Comparison of ENCODE assay signal across 22 cellular contexts in genomic region chr19:32181356-32181920, GRCh38.
"Had no signal": no experiment of that assay in that cellular context is flagged by ENCODE, and none has a peak within 500 bp of the region (broad histone marks: within the 10 kb centered on the region; RNA-seq: fewer than 3 reads in every experiment).

No MANE protein-coding gene starts in this region.

- H3K4me3 Mint-ChIP-seq: activated CD8-positive, alpha-beta memory T cell treated with anti-CD3 and anti-CD28 coated beads, Interleukin-2, amount 10 ng/mL, durations not matched to agents 7 days and 5 days; activated CD8-positive, alpha-beta T cell treated with anti-CD3 and anti-CD28 coated beads for 36 hours; activated naive CD4-positive, alpha-beta T cell treated with anti-CD3 and anti-CD28 coated beads, Interleukin-2, amount 10 ng/mL, durations not matched to agents 7 days and 5 days; nephron; stimulated activated naive B cell treated with anti-CD40 and anti-IgM and Interleukin-4, amounts not matched to agents 10 μg/mL and 1 μg/mL and 100 μg/mL, for 72 hours had no signal

- H3K27me3 ChIP-seq: hepatocyte, sigmoid colon, testis, upper lobe of left lung had no signal

- H3K4me1 Mint-ChIP-seq: activated CD8-positive, alpha-beta memory T cell treated with anti-CD3 and anti-CD28 coated beads, Interleukin-2, amount 10 ng/mL, durations not matched to agents 7 days and 5 days; activated naive CD4-positive, alpha-beta T cell treated with anti-CD3 and anti-CD28 coated beads, Interleukin-2, amount 10 ng/mL, durations not matched to agents 7 days and 5 days; nephron; stimulated activated naive B cell treated with anti-CD40 and anti-IgM and Interleukin-4, amounts not matched to agents 10 μg/mL and 1 μg/mL and 100 μg/mL, for 72 hours had no signal

- H3K4me1 ChIP-seq: sigmoid colon, testis, upper lobe of left lung had no signal

- H3K9me3 Mint-ChIP-seq: activated CD8-positive, alpha-beta T cell treated with anti-CD3 and anti-CD28 coated beads for 36 hours had no signal

- H3K27ac Mint-ChIP-seq: activated CD8-positive, alpha-beta memory T cell treated with anti-CD3 and anti-CD28 coated beads, Interleukin-2, amount 10 ng/mL, durations not matched to agents 7 days and 5 days; activated CD8-positive, alpha-beta T cell treated with anti-CD3 and anti-CD28 coated beads for 36 hours; activated naive CD4-positive, alpha-beta T cell treated with anti-CD3 and anti-CD28 coated beads, Interleukin-2, amount 10 ng/mL, durations not matched to agents 7 days and 5 days; nephron; stimulated activated naive B cell treated with anti-CD40 and anti-IgM and Interleukin-4, amounts not matched to agents 10 μg/mL and 1 μg/mL and 100 μg/mL, for 72 hours had no signal

- H3K36me3 ChIP-seq: sigmoid colon, upper lobe of left lung had no signal

- H3K4me2 ChIP-seq: hepatocyte, smooth muscle cell had no signal

- ATAC-seq: activated CD8-positive, alpha-beta memory T cell treated with anti-CD3 and anti-CD28 coated beads, Interleukin-2, amount 10 ng/mL, durations not matched to agents 7 days and 5 days; activated CD8-positive, alpha-beta T cell treated with anti-CD3 and anti-CD28 coated beads for 36 hours; stimulated activated naive B cell treated with anti-CD40 and anti-IgM and Interleukin-4, amounts not matched to agents 10 μg/mL and 1 μg/mL and 100 μg/mL, for 72 hours had no signal

- H3K4me3 ChIP-seq: hepatocyte, sigmoid colon, smooth muscle cell, testis, upper lobe of left lung had no signal

- DNase-seq: activated CD4-positive, alpha-beta T cell treated with anti-CD3 and anti-CD28 coated beads for 48 hours; activated CD8-positive, alpha-beta memory T cell treated with anti-CD3 and anti-CD28 coated beads, Interleukin-2, amount 10 ng/mL, durations not matched to agents 7 days and 5 days; activated CD8-positive, alpha-beta T cell treated with anti-CD3 and anti-CD28 coated beads for 36 hours; activated effector memory CD4-positive, alpha-beta T cell treated with anti-CD3 and anti-CD28 coated beads, Interleukin-2, amount 50 U/mL, for 16 hours; activated naive CD4-positive, alpha-beta T cell treated with anti-CD3 and anti-CD28 coated beads, Interleukin-2, amount 10 ng/mL, durations not matched to agents 7 days and 5 days; activated T-cell treated with anti-CD3 and anti-CD28 coated beads for 4 hours; amygdala; cerebellar nuclear complex; effector CD4-positive, alpha-beta T cell; foreskin melanocyte; glutamatergic neuron; occipital lobe; posterior cingulate gyrus; sigmoid colon; stimulated activated CD4-positive, alpha-beta T cell treated with anti-CD3 and anti-CD28 coated beads, Interleukin-2, amount 100 ng/mL, for 48 hours; stimulated activated CD8-positive, alpha-beta memory T cell treated with anti-CD3 and anti-CD28 coated beads, Interleukin-4, amount 100 ng/mL, for 48 hours; stimulated activated naive B cell treated with anti-CD40 and anti-IgM and Interleukin-4, amounts not matched to agents 10 μg/mL and 1 μg/mL and 100 μg/mL, for 72 hours; testis; upper lobe of left lung had no signal

- H3K27me3 Mint-ChIP-seq: activated CD8-positive, alpha-beta memory T cell treated with anti-CD3 and anti-CD28 coated beads, Interleukin-2, amount 10 ng/mL, durations not matched to agents 7 days and 5 days; activated CD8-positive, alpha-beta T cell treated with anti-CD3 and anti-CD28 coated beads for 36 hours; activated naive CD4-positive, alpha-beta T cell treated with anti-CD3 and anti-CD28 coated beads, Interleukin-2, amount 10 ng/mL, durations not matched to agents 7 days and 5 days; stimulated activated naive B cell treated with anti-CD40 and anti-IgM and Interleukin-4, amounts not matched to agents 10 μg/mL and 1 μg/mL and 100 μg/mL, for 72 hours had no signal

- H3K79me2 ChIP-seq: hepatocyte had no signal

- H3K36me3 Mint-ChIP-seq: activated CD8-positive, alpha-beta memory T cell treated with anti-CD3 and anti-CD28 coated beads, Interleukin-2, amount 10 ng/mL, durations not matched to agents 7 days and 5 days; activated naive CD4-positive, alpha-beta T cell treated with anti-CD3 and anti-CD28 coated beads, Interleukin-2, amount 10 ng/mL, durations not matched to agents 7 days and 5 days; stimulated activated naive B cell treated with anti-CD40 and anti-IgM and Interleukin-4, amounts not matched to agents 10 μg/mL and 1 μg/mL and 100 μg/mL, for 72 hours had no signal

- H3K9me3 ChIP-seq: sigmoid colon, testis, upper lobe of left lung had no signal

- H3K27ac ChIP-seq: hepatocyte, sigmoid colon, testis, upper lobe of left lung had no signal

- H2AFZ ChIP-seq: hepatocyte had no signal
